ENCODE assay signal across 24 cellular contexts in the genomic region with DNA sequence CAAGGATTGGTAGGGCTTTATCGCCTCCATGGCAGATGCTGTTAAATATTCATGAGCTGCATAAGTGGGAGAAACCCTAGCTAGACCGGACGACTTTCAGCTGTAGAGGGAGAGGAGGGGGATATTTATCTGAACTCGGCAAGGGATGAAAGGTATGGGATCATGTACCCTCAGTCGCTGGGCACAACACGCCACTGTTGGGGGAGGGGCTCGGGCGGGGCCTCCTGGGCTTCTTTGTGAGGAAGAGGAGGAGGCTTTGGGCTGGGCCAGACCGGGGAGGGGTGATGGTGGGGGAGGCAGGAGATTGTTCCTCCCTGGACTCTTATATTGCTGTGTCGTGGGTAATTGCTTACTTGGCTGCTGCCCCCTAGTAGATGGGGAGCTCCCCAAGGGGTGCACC.
"Had no signal": no experiment of that assay in that cellular context is flagged by ENCODE, and none has a peak within 500 bp of the region (broad histone marks: within the 10 kb centered on the region; RNA-seq: fewer than 3 reads in every experiment).

No MANE protein-coding gene starts in this region.

- H3K4me1 Mint-ChIP-seq: stimulated activated effector memory CD8-positive, alpha-beta T cell treated with anti-CD3 and anti-CD28 coated beads, Interleukin-12 subunit alpha, Interleukin-12 subunit beta, amount 100 ng/mL, for 72 hours; stimulated activated naive B cell treated with anti-CD40 and anti-IgM and Interleukin-4, amounts not matched to agents 10 μg/mL and 1 μg/mL and 100 μg/mL, for 72 hours had no signal

- H3K9me3 Mint-ChIP-seq: natural killer cell treated with Interleukin-12 subunit alpha and Interleukin-12 subunit beta and Interleukin-15 and Interleukin-18, amount 100 ng/mL, for 72 hours; nephron progenitor cell; neural crest cell; stimulated activated naive B cell treated with anti-CD40 and anti-IgM and Interleukin-4, amounts not matched to agents 10 μg/mL and 1 μg/mL and 100 μg/mL, for 72 hours; stimulated activated naive CD8-positive, alpha-beta T cell treated with anti-CD3 and anti-CD28 coated beads, Interleukin-15, Interleukin-2, amounts not matched to agents 100 ng/mL and 50 ng/mL, for 24 hours had no signal

- H3K27ac Mint-ChIP-seq: natural killer cell treated with Interleukin-12 subunit alpha and Interleukin-12 subunit beta and Interleukin-15 and Interleukin-18, amount 100 ng/mL, for 72 hours; nephron progenitor cell; progenitor cell of endocrine pancreas; stimulated activated effector memory CD8-positive, alpha-beta T cell treated with anti-CD3 and anti-CD28 coated beads, Interleukin-12 subunit alpha, Interleukin-12 subunit beta, amount 100 ng/mL, for 72 hours; stimulated activated naive B cell treated with anti-CD40 and anti-IgM and Interleukin-4, amounts not matched to agents 10 μg/mL and 1 μg/mL and 100 μg/mL, for 72 hours; stimulated activated naive CD8-positive, alpha-beta T cell treated with anti-CD3 and anti-CD28 coated beads, Interleukin-15, Interleukin-2, amounts not matched to agents 100 ng/mL and 50 ng/mL, for 24 hours had no signal

- H3K36me3 Mint-ChIP-seq: natural killer cell treated with Interleukin-12 subunit alpha and Interleukin-12 subunit beta and Interleukin-15 and Interleukin-18, amount 100 ng/mL, for 72 hours; stimulated activated effector memory CD8-positive, alpha-beta T cell treated with anti-CD3 and anti-CD28 coated beads, Interleukin-12 subunit alpha, Interleukin-12 subunit beta, amount 100 ng/mL, for 72 hours; stimulated activated naive B cell treated with anti-CD40 and anti-IgM and Interleukin-4, amounts not matched to agents 10 μg/mL and 1 μg/mL and 100 μg/mL, for 72 hours had no signal

- H3K4me3 Mint-ChIP-seq: natural killer cell treated with Interleukin-12 subunit alpha and Interleukin-12 subunit beta and Interleukin-15 and Interleukin-18, amount 100 ng/mL, for 72 hours; nephron progenitor cell; neural crest cell; stimulated activated effector memory CD8-positive, alpha-beta T cell treated with anti-CD3 and anti-CD28 coated beads, Interleukin-12 subunit alpha, Interleukin-12 subunit beta, amount 100 ng/mL, for 72 hours; stimulated activated naive B cell treated with anti-CD40 and anti-IgM and Interleukin-4, amounts not matched to agents 10 μg/mL and 1 μg/mL and 100 μg/mL, for 72 hours; stimulated activated naive CD8-positive, alpha-beta T cell treated with anti-CD3 and anti-CD28 coated beads, Interleukin-15, Interleukin-2, amounts not matched to agents 100 ng/mL and 50 ng/mL, for 24 hours had no signal

- DNase-seq: nephron progenitor cell; occipital lobe; ovary; posterior cingulate gyrus; psoas muscle; right cardiac atrium; right lobe of liver; sigmoid colon; small intestine; stimulated activated CD4-positive, alpha-beta T cell treated with anti-CD3 and anti-CD28 coated beads, Interleukin-15, amount 100 ng/mL, for 24 hours; stimulated activated CD4-positive, alpha-beta T cell treated with anti-CD3 and anti-CD28 coated beads, Interleukin-2, amount 100 ng/mL, for 24 hours; stimulated activated CD4-positive, alpha-beta T cell treated with anti-CD3 and anti-CD28 coated beads, Interleukin-2, amount 100 ng/mL, for 48 hours; stimulated activated CD4-positive, alpha-beta T cell treated with anti-CD3 and anti-CD28 coated beads, Interleukin-4, amount 100 ng/mL, for 24 hours; stimulated activated naive B cell treated with anti-CD40 and anti-IgM and Interleukin-4, amounts not matched to agents 10 μg/mL and 1 μg/mL and 100 μg/mL, for 72 hours; stimulated activated naive CD4-positive, alpha-beta T cell treated with Interleukin-2 at 50 U/mL for 16 hours; stomach; thyroid gland; trophoblast cell; upper lobe of left lung had no signal
